ENCODE assay signal across 10 cellular contexts in the genomic region with DNA sequence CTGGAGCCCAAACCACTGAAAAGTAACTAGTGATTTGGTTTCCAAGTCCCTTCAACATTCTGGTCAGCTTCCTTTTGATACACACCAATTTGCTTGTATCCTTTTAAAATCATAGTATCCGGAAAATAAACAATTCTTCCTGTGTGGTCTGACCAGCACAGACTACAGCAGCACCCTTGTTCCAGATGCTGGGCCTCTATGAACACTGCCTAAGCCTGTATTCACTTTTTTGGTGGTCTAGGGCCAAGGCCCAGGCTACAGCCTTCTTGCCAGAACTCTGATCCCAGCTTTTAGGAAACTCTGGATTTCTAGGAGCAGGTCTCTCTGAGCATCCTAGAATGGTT. TPM values are rescaled to one million over a fixed set of nuclear protein-coding genes. Genes with fewer than 3 reads are reported as not detected.
DNase-seq lines count a peak whose midpoint lies in the region; ATAC-seq and TF ChIP-seq lines count a peak whose summit lies in the region.
"Had no signal": no experiment of that assay in that cellular context is flagged by ENCODE, and none has a peak within 500 bp of the region (broad histone marks: within the 10 kb centered on the region; RNA-seq: fewer than 3 reads in every experiment).

No MANE protein-coding gene starts in this region.

- no peak for ATAC-seq in heart left ventricle
- no peak for ATAC-seq in Right ventricle myocardium inferior
- no peak for ATAC-seq in upper lobe of right lung
- no peak for ATAC-seq in GM21529 (IDR thresholded peaks at IDR 0.05; ENCODE audit: unreplicated experiment)

- H3K36me3 ChIP-seq in heart left ventricle (no peaks in the 10 kb centered on the region), upper lobe of right lung (no peaks in the 10 kb centered on the region)
- H3K36me3 ChIP-seq: right atrium auricular region had no signal

- no peak for DNase-seq in heart left ventricle
- no peak for DNase-seq in Right ventricle myocardium inferior (ENCODE audit: missing footprints)
- DNase-seq in astrocyte of the spinal cord (ENCODE audit: low read depth, low spot score) = no peak
- DNase-seq in medulla oblongata (ENCODE audit: extremely low spot score) = peak; percentile 30
- DNase-seq in upper lobe of right lung = no peak
- no peak for DNase-seq in HUDEP-2 (lab: John Stamatoyannopoulos, UW; ENCODE audit: unreplicated experiment in 76 of 76)
- DNase-seq in central memory CD4-positive, alpha-beta T cell = no peak
- DNase-seq: DND-41 had no signal

- H3K9me3 ChIP-seq in heart left ventricle (no peaks in the 10 kb centered on the region), upper lobe of right lung (no peaks in the 10 kb centered on the region)
- H3K9me3 ChIP-seq: right atrium auricular region had no signal

- 70 to 85% (median 77%) methylated on average over 1 of the region's 1 CpG for WGBS in heart left ventricle, 4 donors

- in situ Hi-C loops in astrocyte of the spinal cord (cut with HindIII; ENCODE audit: low sequenced_read_pairs) = no loop called here

- H3K4me3 ChIP-seq in heart left ventricle (peak overlapping the region in 8 of 12 donors; percentile 45 to 79 (median 72)), astrocyte of the spinal cord (ENCODE audit: low read depth, low read length) (peak overlapping the region; percentile 89), upper lobe of right lung (peak overlapping the region; percentile 68)

- H3K4me1 ChIP-seq in heart left ventricle = peaks cover 0 to 22% (median 11%) of the 10 kb centered on the region in 12 donors
- peaks cover 7% of the 10 kb centered on the region for H3K4me1 ChIP-seq in upper lobe of right lung

- intact Hi-C loops in heart left ventricle (cut with DNase I) = loop anchor here in 4 of 10 donors (2.0 to 10.0 kb wide), 5 partner anchors 19 to 161 kb away; a partner anchor contains a TSS
- intact Hi-C loops in Right ventricle myocardium inferior (cut with DNase I) = loop anchor here (2.0 kb wide), 1 partner anchor 113 kb away; no protein-coding TSS in a partner anchor
- intact Hi-C loops in upper lobe of right lung (cut with DNase I) = no loop called here

- no peak for TF ChIP-seq POLR2A in heart left ventricle (IDR thresholded peaks at IDR 0.05)

- H3K27ac ChIP-seq in heart left ventricle (peak overlapping the region in 4 of 12 donors; percentile 59 to 83 (median 78)), upper lobe of right lung (peak overlapping the region; percentile 81)

- H3K27me3 ChIP-seq in heart left ventricle (peaks cover 0 to 30% (median 0%) of the 10 kb centered on the region in 9 donors), upper lobe of right lung (no peaks in the 10 kb centered on the region)
- H3K27me3 ChIP-seq: right atrium auricular region had no signal

- TF ChIP-seq CTCF in heart left ventricle (IDR thresholded peaks at IDR 0.05) (no peak), astrocyte of the spinal cord (IDR thresholded peaks at IDR 0.05; ENCODE audit: low read depth, low read length) (no peak), upper lobe of right lung (IDR thresholded peaks at IDR 0.05) (no peak)

RNA-seq across cellular contexts. Expression of a gene that starts 0.8 kb away (rescaled TPM):
- total RNA-seq in heart left ventricle = 10 to 100 TPM in 8 of 9 donors, 1 to 10 TPM in 1; 9.8 to 33.9 (median 18.0) TPM
- 10 to 100 TPM in 1 of 2 donors, 1 to 10 TPM in 1; 5.7 to 14.7 TPM for polyA plus RNA-seq in heart left ventricle
- 8.3 TPM for total RNA-seq in Right ventricle myocardium inferior
- 51.3 TPM for total RNA-seq in upper lobe of right lung
